ENCODE assay signal across 9 cellular contexts in the genomic region with DNA sequence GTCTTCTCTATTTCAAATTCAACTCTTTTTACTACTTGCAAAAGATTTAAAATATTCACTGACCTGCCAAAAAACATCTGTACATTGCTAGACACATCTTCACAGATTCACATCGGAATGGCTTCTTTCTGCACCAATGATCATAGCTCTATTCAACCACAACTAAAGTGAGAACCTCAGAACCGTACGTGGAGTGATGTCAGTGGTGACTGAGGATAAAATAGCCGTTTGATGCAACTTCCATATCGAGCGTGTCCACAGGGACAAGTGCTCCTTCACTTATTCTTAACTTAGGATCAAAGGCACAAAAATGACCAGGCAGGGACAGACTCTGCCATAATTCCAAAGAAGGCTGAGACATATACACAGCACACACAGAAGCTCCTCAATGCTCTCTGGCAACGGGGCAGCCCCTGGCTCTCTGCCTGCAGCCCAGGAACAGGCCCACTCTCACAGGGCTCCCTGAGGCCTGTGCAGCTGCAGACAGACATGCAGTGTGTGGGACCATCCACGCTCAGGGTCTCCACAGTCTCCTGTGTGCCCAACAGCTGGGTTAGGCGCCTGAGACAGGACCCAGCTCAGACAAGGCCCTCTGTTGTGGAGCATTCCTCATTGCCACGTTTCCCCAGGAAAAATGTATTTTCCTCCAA. TPM values are rescaled to one million over a fixed set of nuclear protein-coding genes. Genes with fewer than 3 reads are reported as not detected.
A peak's percentile ranks its signal among the peaks of the same experiment; 100 is the strongest.
DNase-seq lines count a peak whose midpoint lies in the region; ATAC-seq lines count a peak whose summit lies in the region.
"Had no signal": no experiment of that assay in that cellular context is flagged by ENCODE, and none has a peak within 500 bp of the region (broad histone marks: within the 10 kb centered on the region; RNA-seq: fewer than 3 reads in every experiment).

No MANE protein-coding gene starts in this region.

- H3K4me1 Mint-ChIP-seq in activated CD4-positive, alpha-beta memory T cell treated with anti-CD3 and anti-CD28 coated beads for 36 hours (ENCODE audit: low read depth), result peaks cover 95% of the 10 kb centered on the region
- H3K4me1 Mint-ChIP-seq in naive B cell, result peaks cover 26 to 55% (median 34%) of the 10 kb centered on the region in 3 donors

- peak overlapping the region; percentile 23 for H3K4me3 Mint-ChIP-seq in activated CD4-positive, alpha-beta memory T cell treated with anti-CD3 and anti-CD28 coated beads for 36 hours
- peak overlapping the region in 4 of 8 donors; percentile 21 to 63 (median 31) for H3K4me3 Mint-ChIP-seq in naive B cell

- no peaks in the 10 kb centered on the region for H3K27me3 Mint-ChIP-seq in activated CD4-positive, alpha-beta memory T cell treated with anti-CD3 and anti-CD28 coated beads for 36 hours
- no peaks in the 10 kb centered on the region for H3K27me3 Mint-ChIP-seq in naive B cell

- no peak for DNase-seq in activated CD4-positive, alpha-beta memory T cell treated with anti-CD3 and anti-CD28 coated beads for 36 hours
- no peak for DNase-seq in naive B cell
- no peak for DNase-seq in stimulated activated CD4-positive, alpha-beta T cell treated with anti-CD3 and anti-CD28 coated beads, Interleukin-15, amount 100 ng/mL, for 24 hours
- DNase-seq in effector CD4-positive, alpha-beta T cell, result no peak
- DNase-seq in NCI-H2107 treated with DMSO at 0.1 percent for 48 hours (lab: John Stamatoyannopoulos, UW; ENCODE audit: unreplicated experiment), result no peak
- DNase-seq: NCI-H1417 had no signal

- CTCF ChIA-PET in activated CD4-positive, alpha-beta memory T cell treated with anti-CD3 and anti-CD28 coated beads for 36 hours (lab: Charles Lee), result interaction anchor here (1.4 kb wide), 1 partner anchor 11 kb away, joined by 5 read pairs; no protein-coding TSS in a partner anchor

- intact Hi-C loops in activated CD4-positive, alpha-beta memory T cell treated with anti-CD3 and anti-CD28 coated beads for 36 hours (cut with micrococcal nuclease), result no loop called here

- no peaks in the 10 kb centered on the region for H3K9me3 Mint-ChIP-seq in activated CD4-positive, alpha-beta memory T cell treated with anti-CD3 and anti-CD28 coated beads for 36 hours
- no peaks in the 10 kb centered on the region for H3K9me3 Mint-ChIP-seq in naive B cell

- ATAC-seq in GM18499 (IDR thresholded peaks at IDR 0.05; ENCODE audit: insufficient read depth, unreplicated experiment) (peak; percentile 48), GM21529 (IDR thresholded peaks at IDR 0.05; ENCODE audit: unreplicated experiment) (peak; percentile 38), naive B cell (ENCODE audit: low read depth in 2 of 2) (peak; percentile 65 to 74), esophagus mucosa (no peak)

- peaks cover 35% of the 10 kb centered on the region for H3K36me3 Mint-ChIP-seq in activated CD4-positive, alpha-beta memory T cell treated with anti-CD3 and anti-CD28 coated beads for 36 hours
- H3K36me3 Mint-ChIP-seq in naive B cell, result no peaks in the 10 kb centered on the region

- POLR2A ChIA-PET in activated CD4-positive, alpha-beta memory T cell treated with anti-CD3 and anti-CD28 coated beads for 36 hours (lab: Charles Lee), result interaction anchor here (1.0 to 1.6 kb wide), 4 partner anchors 10 to 93 kb away, joined by 3 to 5 read pairs (median 4); no protein-coding TSS in a partner anchor

- peak overlapping the region; percentile 73 for H3K27ac Mint-ChIP-seq in activated CD4-positive, alpha-beta memory T cell treated with anti-CD3 and anti-CD28 coated beads for 36 hours
- peak overlapping the region; percentile 16 to 84 (median 48) for H3K27ac Mint-ChIP-seq in naive B cell

RNA-seq across cellular contexts. Expression of a gene that starts 22.8 kb away (rescaled TPM):
- total RNA-seq in activated CD4-positive, alpha-beta memory T cell treated with anti-CD3 and anti-CD28 coated beads for 36 hours, result 100 to 1,000 TPM; 353 to 365 TPM
- 10 to 100 TPM; 53.1 to 94.5 (median 78.7) TPM for polyA plus RNA-seq in naive B cell (ENCODE audit: low read depth in 6 of 6)
- total RNA-seq in esophagus mucosa, result 5.2 TPM

Comparison
In these comparisons a context has a peak if more than half of its experiments do, and no peak if none do; other contexts are left out.
1. RNA of a gene that starts 22.8 kb away (total RNA-seq): 353 to 365 TPM in activated CD4-positive, alpha-beta memory T cell treated with anti-CD3 and anti-CD28 coated beads for 36 hours; 5.2 TPM in esophagus mucosa (single experiment); every median in the first group is over 10 times any median in the second.